In the genomic region with DNA sequence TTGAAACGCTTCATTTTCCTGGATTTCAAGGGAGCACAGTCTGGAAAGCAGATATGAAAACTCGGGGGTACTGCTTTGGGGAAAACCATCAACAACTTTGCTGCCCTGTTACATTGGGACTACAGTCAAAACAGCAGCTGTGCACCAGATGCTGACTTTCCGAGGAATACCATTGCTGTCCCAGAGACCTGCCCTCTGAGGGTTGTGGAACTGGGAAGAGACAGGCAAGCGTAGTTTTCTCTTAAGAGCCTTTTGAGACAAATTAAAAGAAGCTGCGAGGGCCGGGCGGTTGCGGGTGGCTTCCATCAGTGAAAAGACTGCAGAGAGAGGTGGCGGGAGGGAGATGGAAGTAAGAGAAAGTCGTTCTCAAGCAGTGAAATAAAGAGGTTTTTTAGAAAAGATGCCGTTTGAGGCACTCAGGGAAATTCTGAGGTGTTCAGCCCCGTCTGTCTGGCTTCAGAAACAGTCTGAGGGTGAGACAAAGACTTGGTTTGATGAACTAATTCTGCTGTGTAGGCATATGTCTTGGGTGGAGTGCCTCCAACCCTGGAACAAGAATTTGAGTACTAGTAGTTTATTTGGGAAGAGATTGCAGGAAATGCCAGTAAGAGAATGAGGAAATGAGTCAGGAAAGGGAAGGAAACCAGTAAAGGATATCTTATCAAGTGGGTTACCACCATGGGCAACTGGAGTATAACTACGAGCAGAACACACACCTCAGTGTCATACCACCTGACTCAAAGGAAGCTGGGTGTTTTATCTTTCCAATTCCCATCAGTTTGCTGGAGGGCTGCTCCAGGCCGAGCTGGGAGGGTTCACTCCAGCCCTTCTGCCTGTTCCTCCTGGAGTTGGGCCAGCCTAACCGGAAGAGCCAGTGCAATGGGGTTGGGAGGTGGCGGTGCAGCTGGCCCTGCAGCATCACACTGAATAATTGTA, we compare ENCODE assay signal across 8 cellular contexts.
DNase-seq lines count a peak whose midpoint lies in the region; ATAC-seq, FAIRE-seq and TF ChIP-seq lines count a peak whose summit lies in the region.

No MANE protein-coding gene starts in this region.

- H3K27me3 Mint-ChIP-seq in CD4-positive, alpha-beta memory T cell: no peaks in the 10 kb centered on the region

- no peak for DNase-seq in CD4-positive, alpha-beta memory T cell
- DNase-seq in SW 1271 (lab: John Stamatoyannopoulos, UW) (peak; percentile 27 to 88), fibroblast of pulmonary artery (ENCODE audit: low read depth) (peak; percentile 80), pancreas (peak in 1 of 6 donors; percentile 28), OCI-M2 (lab: John Stamatoyannopoulos, UW; ENCODE audit: unreplicated experiment) (no peak), frontal cortex (ENCODE audit: low spot score in 2 of 2) (no peak), NCI-H1436 treated with DMSO at 0.1 percent for 48 hours (lab: John Stamatoyannopoulos, UW) (no peak), germinal center (ENCODE audit: low spot score) (no peak)

- no peaks in the 10 kb centered on the region for H3K9me3 ChIP-seq in CD4-positive, alpha-beta memory T cell (ENCODE audit: control insufficient read depth in 1 of 2, low read length in 2 of 2)
- no peaks in the 10 kb centered on the region for H3K9me3 ChIP-seq in pancreas

- 73 to 76% methylated on average over 16 of the region's 16 CpGs for WGBS in pancreas, 2 donors

- no peak for FAIRE-seq in pancreas (lab: Jason Lieb, UNC)
- no peak for FAIRE-seq in frontal cortex (lab: Jason Lieb, UNC)

- H3K9me3 Mint-ChIP-seq in CD4-positive, alpha-beta memory T cell: no peaks in the 10 kb centered on the region

- H3K4me3 Mint-ChIP-seq in CD4-positive, alpha-beta memory T cell: peak overlapping the region; percentile 40 to 75 (median 62)

- H3K36me3 Mint-ChIP-seq in CD4-positive, alpha-beta memory T cell: peaks cover 76 to 83% of the 10 kb centered on the region in 2 donors

- H3K36me3 ChIP-seq in CD4-positive, alpha-beta memory T cell (ENCODE audit: insufficient read depth, low read length): peaks cover 27% of the 10 kb centered on the region
- peaks cover 0 to 15% (median 0%) of the 10 kb centered on the region in 3 donors for H3K36me3 ChIP-seq in pancreas

- intact Hi-C loops in CD4-positive, alpha-beta memory T cell (cut with micrococcal nuclease): no loop called here
- intact Hi-C loops in pancreas (cut with DNase I): no loop called here

- no peak overlapping the region for H3K4me3 ChIP-seq in CD4-positive, alpha-beta memory T cell (ENCODE audit: low read length in 2 of 2)
- H3K4me3 ChIP-seq in fibroblast of pulmonary artery (replicated peaks; ENCODE audit: low read depth, low read length) (no peak overlapping the region), pancreas (no peak overlapping the region)

- CTCF ChIA-PET in CD4-positive, alpha-beta memory T cell (lab: Charles Lee; ENCODE audit: partially characterized antibody): interaction anchor here (1.1 to 1.3 kb wide), 3 partner anchors 12 to 77 kb away, joined by 3 read pairs; no protein-coding TSS in a partner anchor

- no peaks in the 10 kb centered on the region for H3K27me3 ChIP-seq in CD4-positive, alpha-beta memory T cell (ENCODE audit: insufficient read depth, low read length)
- H3K27me3 ChIP-seq in pancreas: no peaks in the 10 kb centered on the region

- H3K4me1 ChIP-seq in CD4-positive, alpha-beta memory T cell (ENCODE audit: insufficient read depth, low read length): peaks cover 87% of the 10 kb centered on the region
- peaks cover 0 to 4% (median 3%) of the 10 kb centered on the region in 3 donors for H3K4me1 ChIP-seq in pancreas

- peaks cover 65 to 97% (median 82%) of the 10 kb centered on the region in 4 donors for H3K4me1 Mint-ChIP-seq in CD4-positive, alpha-beta memory T cell

- TF ChIP-seq CTCF in fibroblast of pulmonary artery (IDR thresholded peaks at IDR 0.05; ENCODE audit: low read length, missing control alignments): no peak
- no peak for TF ChIP-seq CTCF in pancreas (IDR thresholded peaks at IDR 0.05)

- ATAC-seq in pancreas: peak in 3 of 4 donors; percentile 41 to 52 (median 47)

- POLR2A ChIA-PET in CD4-positive, alpha-beta memory T cell (lab: Charles Lee; ENCODE audit: partially characterized antibody): interaction anchor here (0.7 to 2.5 kb wide), 8 partner anchors 8 to 75 kb away, joined by 3 to 10 read pairs (median 4); a partner anchor contains a TSS

- H3K27ac Mint-ChIP-seq in CD4-positive, alpha-beta memory T cell: peak overlapping the region; percentile 40 to 89 (median 82)

- no peak overlapping the region for H3K27ac ChIP-seq in CD4-positive, alpha-beta memory T cell (ENCODE audit: low read depth, low read length)
- no peak overlapping the region for H3K27ac ChIP-seq in pancreas

Comparison
In these comparisons a context has a peak if more than half of its experiments do, and no peak if none do; other contexts are left out.
1. DNase-seq: peak in SW 1271 (2 of 2) and fibroblast of pulmonary artery (single experiment); none in CD4-positive, alpha-beta memory T cell (0 of 5), OCI-M2 (single experiment), frontal cortex (0 of 2), NCI-H1436 treated with DMSO at 0.1 percent for 48 hours (single experiment) and germinal center (single experiment).